In the genomic region with DNA sequence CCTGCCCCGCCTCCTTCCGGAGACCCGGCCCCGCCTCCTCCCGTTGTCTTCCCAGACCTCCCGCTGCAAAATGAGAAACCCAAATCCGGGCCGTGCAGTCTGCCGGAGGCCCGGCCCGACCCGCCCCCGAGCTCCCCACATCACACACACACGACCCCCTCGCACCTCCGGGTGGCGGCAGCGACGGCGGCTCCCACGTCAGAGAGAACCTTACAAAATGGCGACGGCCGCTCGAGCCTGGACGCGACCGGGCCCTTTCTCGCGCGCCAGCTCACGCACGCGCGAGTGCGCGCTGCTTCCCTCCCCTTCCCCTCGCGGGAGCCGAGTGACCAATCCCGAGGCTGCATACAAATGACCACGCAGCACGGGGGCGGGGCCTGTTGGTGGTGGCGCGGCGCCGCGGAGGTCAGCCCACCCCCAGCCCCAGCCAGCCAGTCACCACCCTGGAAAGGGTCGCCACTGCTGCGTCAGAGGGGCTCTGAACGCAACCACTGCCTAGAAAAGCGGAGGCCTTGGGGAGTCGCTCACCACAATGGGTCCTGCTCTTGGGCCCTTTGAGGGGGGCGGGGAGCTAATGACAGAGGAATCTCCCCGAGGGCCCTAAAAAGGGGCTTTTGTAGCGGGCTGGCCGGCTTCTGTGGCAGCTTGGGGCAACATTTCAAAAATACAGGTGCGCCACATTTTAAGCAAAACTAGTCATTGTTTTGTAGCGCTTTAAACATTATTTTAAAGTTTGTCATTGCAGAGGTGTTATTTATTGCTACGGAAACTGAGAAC, we compare ENCODE assay signal across 1 cellular context.
TF ChIP-seq lines count a peak whose summit lies in the region.

A gene with protein sequence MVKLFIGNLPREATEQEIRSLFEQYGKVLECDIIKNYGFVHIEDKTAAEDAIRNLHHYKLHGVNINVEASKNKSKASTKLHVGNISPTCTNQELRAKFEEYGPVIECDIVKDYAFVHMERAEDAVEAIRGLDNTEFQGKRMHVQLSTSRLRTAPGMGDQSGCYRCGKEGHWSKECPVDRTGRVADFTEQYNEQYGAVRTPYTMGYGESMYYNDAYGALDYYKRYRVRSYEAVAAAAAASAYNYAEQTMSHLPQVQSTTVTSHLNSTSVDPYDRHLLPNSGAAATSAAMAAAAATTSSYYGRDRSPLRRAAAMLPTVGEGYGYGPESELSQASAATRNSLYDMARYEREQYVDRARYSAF (minus strand): TSS at position 289 of the 777 bp plus-strand sequence. CDS start 808 bp downstream, outside the sequence.

TF ChIP-seq in HepG2, 621 proteins besides CTCF, POLR2A, EP300 and RAD21 (continued from another document and continues in another):
- TF ChIP-seq, protein P1, sequence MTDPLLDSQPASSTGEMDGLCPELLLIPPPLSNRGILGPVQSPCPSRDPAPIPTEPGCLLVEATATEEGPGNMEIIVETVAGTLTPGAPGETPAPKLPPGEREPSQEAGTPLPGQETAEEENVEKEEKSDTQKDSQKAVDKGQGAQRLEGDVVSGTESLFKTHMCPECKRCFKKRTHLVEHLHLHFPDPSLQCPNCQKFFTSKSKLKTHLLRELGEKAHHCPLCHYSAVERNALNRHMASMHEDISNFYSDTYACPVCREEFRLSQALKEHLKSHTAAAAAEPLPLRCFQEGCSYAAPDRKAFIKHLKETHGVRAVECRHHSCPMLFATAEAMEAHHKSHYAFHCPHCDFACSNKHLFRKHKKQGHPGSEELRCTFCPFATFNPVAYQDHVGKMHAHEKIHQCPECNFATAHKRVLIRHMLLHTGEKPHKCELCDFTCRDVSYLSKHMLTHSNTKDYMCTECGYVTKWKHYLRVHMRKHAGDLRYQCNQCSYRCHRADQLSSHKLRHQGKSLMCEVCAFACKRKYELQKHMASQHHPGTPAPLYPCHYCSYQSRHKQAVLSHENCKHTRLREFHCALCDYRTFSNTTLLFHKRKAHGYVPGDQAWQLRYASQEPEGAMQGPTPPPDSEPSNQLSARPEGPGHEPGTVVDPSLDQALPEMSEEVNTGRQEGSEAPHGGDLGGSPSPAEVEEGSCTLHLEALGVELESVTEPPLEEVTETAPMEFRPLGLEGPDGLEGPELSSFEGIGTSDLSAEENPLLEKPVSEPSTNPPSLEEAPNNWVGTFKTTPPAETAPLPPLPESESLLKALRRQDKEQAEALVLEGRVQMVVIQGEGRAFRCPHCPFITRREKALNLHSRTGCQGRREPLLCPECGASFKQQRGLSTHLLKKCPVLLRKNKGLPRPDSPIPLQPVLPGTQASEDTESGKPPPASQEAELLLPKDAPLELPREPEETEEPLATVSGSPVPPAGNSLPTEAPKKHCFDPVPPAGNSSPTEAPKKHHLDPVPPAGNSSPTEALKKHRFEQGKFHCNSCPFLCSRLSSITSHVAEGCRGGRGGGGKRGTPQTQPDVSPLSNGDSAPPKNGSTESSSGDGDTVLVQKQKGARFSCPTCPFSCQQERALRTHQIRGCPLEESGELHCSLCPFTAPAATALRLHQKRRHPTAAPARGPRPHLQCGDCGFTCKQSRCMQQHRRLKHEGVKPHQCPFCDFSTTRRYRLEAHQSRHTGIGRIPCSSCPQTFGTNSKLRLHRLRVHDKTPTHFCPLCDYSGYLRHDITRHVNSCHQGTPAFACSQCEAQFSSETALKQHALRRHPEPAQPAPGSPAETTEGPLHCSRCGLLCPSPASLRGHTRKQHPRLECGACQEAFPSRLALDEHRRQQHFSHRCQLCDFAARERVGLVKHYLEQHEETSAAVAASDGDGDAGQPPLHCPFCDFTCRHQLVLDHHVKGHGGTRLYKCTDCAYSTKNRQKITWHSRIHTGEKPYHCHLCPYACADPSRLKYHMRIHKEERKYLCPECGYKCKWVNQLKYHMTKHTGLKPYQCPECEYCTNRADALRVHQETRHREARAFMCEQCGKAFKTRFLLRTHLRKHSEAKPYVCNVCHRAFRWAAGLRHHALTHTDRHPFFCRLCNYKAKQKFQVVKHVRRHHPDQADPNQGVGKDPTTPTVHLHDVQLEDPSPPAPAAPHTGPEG (CRISPR knock-in tag; IDR thresholded peaks at IDR 0.05), result 0 out of 2 replicates have a peak, but pooled peaks have one; percentile 56
- TF ChIP-seq, protein P2, sequence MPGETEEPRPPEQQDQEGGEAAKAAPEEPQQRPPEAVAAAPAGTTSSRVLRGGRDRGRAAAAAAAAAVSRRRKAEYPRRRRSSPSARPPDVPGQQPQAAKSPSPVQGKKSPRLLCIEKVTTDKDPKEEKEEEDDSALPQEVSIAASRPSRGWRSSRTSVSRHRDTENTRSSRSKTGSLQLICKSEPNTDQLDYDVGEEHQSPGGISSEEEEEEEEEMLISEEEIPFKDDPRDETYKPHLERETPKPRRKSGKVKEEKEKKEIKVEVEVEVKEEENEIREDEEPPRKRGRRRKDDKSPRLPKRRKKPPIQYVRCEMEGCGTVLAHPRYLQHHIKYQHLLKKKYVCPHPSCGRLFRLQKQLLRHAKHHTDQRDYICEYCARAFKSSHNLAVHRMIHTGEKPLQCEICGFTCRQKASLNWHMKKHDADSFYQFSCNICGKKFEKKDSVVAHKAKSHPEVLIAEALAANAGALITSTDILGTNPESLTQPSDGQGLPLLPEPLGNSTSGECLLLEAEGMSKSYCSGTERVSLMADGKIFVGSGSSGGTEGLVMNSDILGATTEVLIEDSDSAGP (CRISPR knock-in tag; IDR thresholded peaks at IDR 0.05; ENCODE audit: borderline replicate concordance), result peak; percentile 76; the same call in 1 of the 2 replicates
- no peak for TF ChIP-seq BORCS8-MEF2B (CRISPR knock-in tag; IDR thresholded peaks at IDR 0.05)
- no peak for TF ChIP-seq ZSCAN29 (CRISPR knock-in tag; conservative IDR thresholded peaks at IDR 0.05)
- TF ChIP-seq SIX1 (CRISPR knock-in tag; IDR thresholded peaks at IDR 0.05; ENCODE audit: borderline replicate concordance), result no peak
- TF ChIP-seq SRSF9 (IDR thresholded peaks at IDR 0.05; ENCODE audit: borderline replicate concordance, insufficient read depth, low read depth, low read length, poor library complexity, severe bottlenecking), result no peak
- TF ChIP-seq, protein P3, sequence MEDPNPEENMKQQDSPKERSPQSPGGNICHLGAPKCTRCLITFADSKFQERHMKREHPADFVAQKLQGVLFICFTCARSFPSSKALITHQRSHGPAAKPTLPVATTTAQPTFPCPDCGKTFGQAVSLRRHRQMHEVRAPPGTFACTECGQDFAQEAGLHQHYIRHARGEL (CRISPR knock-in tag; IDR thresholded peaks at IDR 0.05), result no peak
- TF ChIP-seq ZNF12 (CRISPR knock-in tag; IDR thresholded peaks at IDR 0.05), result no peak
- no peak; the same call in 1 of the 2 replicates for TF ChIP-seq ZNF350 (CRISPR knock-in tag; IDR thresholded peaks at IDR 0.05; ENCODE audit: borderline replicate concordance, low read depth)
- TF ChIP-seq HHEX (CRISPR knock-in tag; IDR thresholded peaks at IDR 0.05), result no peak
- TF ChIP-seq ZNF792 (CRISPR knock-in tag; IDR thresholded peaks at IDR 0.05), result no peak; the same call in 1 of the 2 replicates
- no peak for TF ChIP-seq RBM22 (optimal IDR thresholded peaks at IDR 0.05; ENCODE audit: low read length)
- peak; percentile 83 for TF ChIP-seq THAP11 (CRISPR knock-in tag; IDR thresholded peaks at IDR 0.05)
- TF ChIP-seq, protein P4, sequence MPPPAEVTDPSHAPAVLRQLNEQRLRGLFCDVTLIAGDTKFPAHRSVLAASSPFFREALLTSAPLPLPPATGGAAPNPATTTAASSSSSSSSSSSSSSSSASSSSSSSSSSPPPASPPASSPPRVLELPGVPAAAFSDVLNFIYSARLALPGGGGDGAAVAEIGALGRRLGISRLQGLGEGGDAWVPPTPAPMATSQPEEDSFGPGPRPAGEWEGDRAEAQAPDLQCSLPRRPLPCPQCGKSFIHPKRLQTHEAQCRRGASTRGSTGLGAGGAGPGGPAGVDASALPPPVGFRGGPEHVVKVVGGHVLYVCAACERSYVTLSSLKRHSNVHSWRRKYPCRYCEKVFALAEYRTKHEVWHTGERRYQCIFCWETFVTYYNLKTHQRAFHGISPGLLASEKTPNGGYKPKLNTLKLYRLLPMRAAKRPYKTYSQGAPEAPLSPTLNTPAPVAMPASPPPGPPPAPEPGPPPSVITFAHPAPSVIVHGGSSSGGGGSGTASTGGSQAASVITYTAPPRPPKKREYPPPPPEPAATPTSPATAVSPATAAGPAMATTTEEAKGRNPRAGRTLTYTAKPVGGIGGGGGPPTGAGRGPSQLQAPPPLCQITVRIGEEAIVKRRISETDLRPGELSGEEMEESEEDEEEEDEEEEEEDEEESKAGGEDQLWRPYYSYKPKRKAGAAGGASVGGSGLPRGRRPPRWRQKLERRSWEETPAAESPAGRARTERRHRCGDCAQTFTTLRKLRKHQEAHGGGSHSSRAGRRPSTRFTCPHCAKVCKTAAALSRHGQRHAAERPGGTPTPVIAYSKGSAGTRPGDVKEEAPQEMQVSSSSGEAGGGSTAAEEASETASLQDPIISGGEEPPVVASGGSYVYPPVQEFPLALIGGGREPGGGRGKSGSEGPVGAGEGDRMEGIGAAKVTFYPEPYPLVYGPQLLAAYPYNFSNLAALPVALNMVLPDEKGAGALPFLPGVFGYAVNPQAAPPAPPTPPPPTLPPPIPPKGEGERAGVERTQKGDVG (CRISPR knock-in tag; IDR thresholded peaks at IDR 0.05; ENCODE audit: borderline replicate concordance), result no peak
- TF ChIP-seq, protein P5, sequence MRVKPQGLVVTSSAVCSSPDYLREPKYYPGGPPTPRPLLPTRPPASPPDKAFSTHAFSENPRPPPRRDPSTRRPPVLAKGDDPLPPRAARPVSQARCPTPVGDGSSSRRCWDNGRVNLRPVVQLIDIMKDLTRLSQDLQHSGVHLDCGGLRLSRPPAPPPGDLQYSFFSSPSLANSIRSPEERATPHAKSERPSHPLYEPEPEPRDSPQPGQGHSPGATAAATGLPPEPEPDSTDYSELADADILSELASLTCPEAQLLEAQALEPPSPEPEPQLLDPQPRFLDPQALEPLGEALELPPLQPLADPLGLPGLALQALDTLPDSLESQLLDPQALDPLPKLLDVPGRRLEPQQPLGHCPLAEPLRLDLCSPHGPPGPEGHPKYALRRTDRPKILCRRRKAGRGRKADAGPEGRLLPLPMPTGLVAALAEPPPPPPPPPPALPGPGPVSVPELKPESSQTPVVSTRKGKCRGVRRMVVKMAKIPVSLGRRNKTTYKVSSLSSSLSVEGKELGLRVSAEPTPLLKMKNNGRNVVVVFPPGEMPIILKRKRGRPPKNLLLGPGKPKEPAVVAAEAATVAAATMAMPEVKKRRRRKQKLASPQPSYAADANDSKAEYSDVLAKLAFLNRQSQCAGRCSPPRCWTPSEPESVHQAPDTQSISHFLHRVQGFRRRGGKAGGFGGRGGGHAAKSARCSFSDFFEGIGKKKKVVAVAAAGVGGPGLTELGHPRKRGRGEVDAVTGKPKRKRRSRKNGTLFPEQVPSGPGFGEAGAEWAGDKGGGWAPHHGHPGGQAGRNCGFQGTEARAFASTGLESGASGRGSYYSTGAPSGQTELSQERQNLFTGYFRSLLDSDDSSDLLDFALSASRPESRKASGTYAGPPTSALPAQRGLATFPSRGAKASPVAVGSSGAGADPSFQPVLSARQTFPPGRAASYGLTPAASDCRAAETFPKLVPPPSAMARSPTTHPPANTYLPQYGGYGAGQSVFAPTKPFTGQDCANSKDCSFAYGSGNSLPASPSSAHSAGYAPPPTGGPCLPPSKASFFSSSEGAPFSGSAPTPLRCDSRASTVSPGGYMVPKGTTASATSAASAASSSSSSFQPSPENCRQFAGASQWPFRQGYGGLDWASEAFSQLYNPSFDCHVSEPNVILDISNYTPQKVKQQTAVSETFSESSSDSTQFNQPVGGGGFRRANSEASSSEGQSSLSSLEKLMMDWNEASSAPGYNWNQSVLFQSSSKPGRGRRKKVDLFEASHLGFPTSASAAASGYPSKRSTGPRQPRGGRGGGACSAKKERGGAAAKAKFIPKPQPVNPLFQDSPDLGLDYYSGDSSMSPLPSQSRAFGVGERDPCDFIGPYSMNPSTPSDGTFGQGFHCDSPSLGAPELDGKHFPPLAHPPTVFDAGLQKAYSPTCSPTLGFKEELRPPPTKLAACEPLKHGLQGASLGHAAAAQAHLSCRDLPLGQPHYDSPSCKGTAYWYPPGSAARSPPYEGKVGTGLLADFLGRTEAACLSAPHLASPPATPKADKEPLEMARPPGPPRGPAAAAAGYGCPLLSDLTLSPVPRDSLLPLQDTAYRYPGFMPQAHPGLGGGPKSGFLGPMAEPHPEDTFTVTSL (CRISPR knock-in tag; IDR thresholded peaks at IDR 0.05; ENCODE audit: borderline replicate concordance), result no peak; the same call in 1 of the 2 replicates
- peak; percentile 85 for TF ChIP-seq AGO2 (optimal IDR thresholded peaks at IDR 0.05; ENCODE audit: low read depth, low read length)
- TF ChIP-seq ZFY (CRISPR knock-in tag; IDR thresholded peaks at IDR 0.05), result peak; percentile 88
- peak; percentile 78 for TF ChIP-seq RBM39 (IDR thresholded peaks at IDR 0.05; ENCODE audit: low read depth, low read length, poor library complexity, severe bottlenecking)
- TF ChIP-seq, protein P6, sequence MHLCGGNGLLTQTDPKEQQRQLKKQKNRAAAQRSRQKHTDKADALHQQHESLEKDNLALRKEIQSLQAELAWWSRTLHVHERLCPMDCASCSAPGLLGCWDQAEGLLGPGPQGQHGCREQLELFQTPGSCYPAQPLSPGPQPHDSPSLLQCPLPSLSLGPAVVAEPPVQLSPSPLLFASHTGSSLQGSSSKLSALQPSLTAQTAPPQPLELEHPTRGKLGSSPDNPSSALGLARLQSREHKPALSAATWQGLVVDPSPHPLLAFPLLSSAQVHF (CRISPR knock-in tag; IDR thresholded peaks at IDR 0.05), result 0 out of 2 replicates have a peak, but pooled peaks have one; percentile 20
- TF ChIP-seq, protein P7, sequence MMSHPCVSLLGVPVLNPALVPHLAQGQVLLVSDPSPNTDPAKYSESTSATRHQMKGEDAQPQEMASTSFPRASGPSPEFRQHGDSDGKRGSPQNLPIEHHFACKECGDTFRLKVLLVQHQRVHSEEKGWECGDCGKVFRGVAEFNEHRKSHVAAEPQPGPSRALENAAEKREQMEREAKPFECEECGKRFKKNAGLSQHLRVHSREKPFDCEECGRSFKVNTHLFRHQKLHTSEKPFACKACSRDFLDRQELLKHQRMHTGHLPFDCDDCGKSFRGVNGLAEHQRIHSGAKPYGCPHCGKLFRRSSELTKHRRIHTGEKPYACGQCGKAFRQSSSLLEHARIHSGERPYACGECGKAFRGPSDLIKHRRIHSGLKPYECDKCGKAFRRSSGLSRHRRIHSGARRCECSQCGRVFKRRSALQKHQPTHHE (CRISPR knock-in tag; IDR thresholded peaks at IDR 0.05; ENCODE audit: borderline replicate concordance), result no peak
- no peak for TF ChIP-seq FOXO1 (CRISPR knock-in tag; IDR thresholded peaks at IDR 0.05)
- no peak for TF ChIP-seq SAFB2 (CRISPR knock-in tag; IDR thresholded peaks at IDR 0.05; ENCODE audit: borderline replicate concordance, low read depth)
- TF ChIP-seq, protein P8, sequence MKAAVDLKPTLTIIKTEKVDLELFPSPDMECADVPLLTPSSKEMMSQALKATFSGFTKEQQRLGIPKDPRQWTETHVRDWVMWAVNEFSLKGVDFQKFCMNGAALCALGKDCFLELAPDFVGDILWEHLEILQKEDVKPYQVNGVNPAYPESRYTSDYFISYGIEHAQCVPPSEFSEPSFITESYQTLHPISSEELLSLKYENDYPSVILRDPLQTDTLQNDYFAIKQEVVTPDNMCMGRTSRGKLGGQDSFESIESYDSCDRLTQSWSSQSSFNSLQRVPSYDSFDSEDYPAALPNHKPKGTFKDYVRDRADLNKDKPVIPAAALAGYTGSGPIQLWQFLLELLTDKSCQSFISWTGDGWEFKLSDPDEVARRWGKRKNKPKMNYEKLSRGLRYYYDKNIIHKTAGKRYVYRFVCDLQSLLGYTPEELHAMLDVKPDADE (CRISPR knock-in tag; IDR thresholded peaks at IDR 0.05), result no peak
- no peak for TF ChIP-seq REL (CRISPR knock-in tag; conservative IDR thresholded peaks at IDR 0.05)
- no peak for TF ChIP-seq CBX1 (IDR thresholded peaks at IDR 0.05; ENCODE audit: low read depth)
- TF ChIP-seq RFX1 (IDR thresholded peaks at IDR 0.05), result no peak
- no peak for TF ChIP-seq NR2F1 (CRISPR knock-in tag; IDR thresholded peaks at IDR 0.05)
- TF ChIP-seq ZNF430 (CRISPR knock-in tag; IDR thresholded peaks at IDR 0.05), result peak; percentile 64; the same call in 1 of the 2 replicates
- TF ChIP-seq ZNF124 (CRISPR knock-in tag; IDR thresholded peaks at IDR 0.05), result no peak
- 0 out of 2 replicates have a peak, but pooled peaks have one; percentile 14 for TF ChIP-seq ZNF234 (CRISPR knock-in tag; conservative IDR thresholded peaks at IDR 0.05)
- 0 out of 2 replicates have a peak, but pooled peaks have one; percentile 38 for TF ChIP-seq ZNF670 (CRISPR knock-in tag; IDR thresholded peaks at IDR 0.05; ENCODE audit: borderline replicate concordance)
- no peak for TF ChIP-seq GTF3A (CRISPR knock-in tag; conservative IDR thresholded peaks at IDR 0.05)
